ENCODE assay signal across 8 cellular contexts in the genomic region with DNA sequence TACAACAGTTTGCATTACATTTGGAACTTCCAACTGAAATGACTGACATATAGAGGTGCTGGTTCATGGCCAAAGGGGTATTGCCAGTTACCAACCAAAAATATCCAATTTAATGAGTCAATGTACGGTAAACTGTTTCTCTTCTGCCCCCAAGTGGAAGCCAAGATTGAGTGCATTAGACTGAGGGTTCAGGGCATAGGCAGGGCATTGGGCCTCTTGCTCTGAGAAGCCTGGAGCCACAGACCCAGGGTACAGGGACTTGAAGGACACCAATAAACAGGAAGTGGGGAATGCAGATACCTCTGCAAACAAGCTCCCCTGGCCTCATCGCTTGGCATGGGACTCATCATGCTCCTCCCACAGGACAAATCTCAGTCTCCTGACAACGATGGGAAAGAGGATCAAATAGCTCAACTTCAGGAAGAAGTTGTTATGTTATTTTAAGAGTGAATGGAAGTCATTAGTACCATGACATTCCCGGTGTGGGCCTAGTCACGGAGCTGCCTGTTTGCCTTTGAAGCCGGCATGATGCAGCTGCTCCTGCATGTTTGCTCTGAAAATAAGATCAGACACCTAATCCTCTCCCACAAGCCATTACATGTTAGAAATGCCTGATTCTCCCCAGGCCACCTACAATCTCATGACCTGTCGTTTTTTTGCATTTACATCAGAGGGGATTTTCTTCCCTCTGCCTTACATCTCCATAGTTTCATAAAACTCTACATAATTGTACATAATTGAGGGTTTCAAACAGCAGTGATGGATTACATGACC.
DNase-seq lines count a peak whose midpoint lies in the region; ATAC-seq and TF ChIP-seq lines count a peak whose summit lies in the region.

No MANE protein-coding gene starts in this region.

- no peak overlapping the region for H3K27ac ChIP-seq in Peyer's patch
- H3K27ac ChIP-seq in hepatocyte = peak overlapping the region; percentile 35

- no peaks in the 10 kb centered on the region for H3K79me2 ChIP-seq in hepatocyte

- no peaks in the 10 kb centered on the region for H3K36me3 Mint-ChIP-seq in activated naive CD4-positive, alpha-beta T cell treated with anti-CD3 and anti-CD28 coated beads, Interleukin-2, amount 50 U/mL, for 72 hours

- H3K36me3 ChIP-seq in Peyer's patch = no peaks in the 10 kb centered on the region
- H3K36me3 ChIP-seq in hepatocyte (replicated peaks; ENCODE audit: insufficient read depth, low read depth) = no peaks in the 10 kb centered on the region

- H3K4me1 ChIP-seq in Peyer's patch = no peaks in the 10 kb centered on the region
- peaks cover 8% of the 10 kb centered on the region for H3K4me1 ChIP-seq in hepatocyte (ENCODE audit: insufficient read depth)

- no peaks in the 10 kb centered on the region for H3K9me2 ChIP-seq in hepatocyte (replicated peaks; ENCODE audit: insufficient read depth)

- TF ChIP-seq CTCF in GM12872 (IDR thresholded peaks at IDR 0.05; ENCODE audit: insufficient read depth, low read depth, low read length) = peak; percentile 57; the same call in 2 of the 3 replicates
- peak in 4 of 6 experiments; percentile 27 to 64 (median 54) for TF ChIP-seq CTCF in Peyer's patch (IDR thresholded peaks at IDR 0.05)
- TF ChIP-seq CTCF in hepatocyte (IDR thresholded peaks at IDR 0.05; ENCODE audit: poor library complexity) = peak; percentile 61

- H3K9me3 Mint-ChIP-seq in activated naive CD4-positive, alpha-beta T cell treated with anti-CD3 and anti-CD28 coated beads, Interleukin-2, amount 50 U/mL, for 72 hours = peaks cover 7 to 13% of the 10 kb centered on the region in 2 donors

- H3K9me3 ChIP-seq in Peyer's patch (no peaks in the 10 kb centered on the region), hepatocyte (ENCODE audit: low read depth) (no peaks in the 10 kb centered on the region)

- no peak overlapping the region for H3K27ac Mint-ChIP-seq in activated naive CD4-positive, alpha-beta T cell treated with anti-CD3 and anti-CD28 coated beads, Interleukin-2, amount 50 U/mL, for 72 hours

- H3K27me3 ChIP-seq in Peyer's patch (no peaks in the 10 kb centered on the region), hepatocyte (no peaks in the 10 kb centered on the region)

- H4K20me1 ChIP-seq in hepatocyte (ENCODE audit: insufficient read depth, poor library complexity, severe bottlenecking) = no peaks in the 10 kb centered on the region

- H3K4me2 ChIP-seq in hepatocyte = no peak overlapping the region

- H2AFZ ChIP-seq in hepatocyte = peak overlapping the region; percentile 3

- peak in 1 of 3 donors; percentile 48 for DNase-seq in Peyer's patch
- peak; percentile 49 for DNase-seq in hepatocyte (ENCODE audit: low spot score)
- no peak for DNase-seq in activated naive CD4-positive, alpha-beta T cell treated with anti-CD3 and anti-CD28 coated beads, Interleukin-2, amount 50 U/mL, for 72 hours (ENCODE audit: low spot score in 2 of 2)
- no peak for DNase-seq in hippocampal formation (lab: John Stamatoyannopoulos, UW)
- no peak for DNase-seq in stimulated activated CD4-positive, alpha-beta T cell treated with anti-CD3 and anti-CD28 coated beads, Interleukin-12 subunit alpha, Interleukin-12 subunit beta, amount 100 ng/mL, for 4 hours

- H3K4me3 ChIP-seq in Peyer's patch = no peak overlapping the region
- no peak overlapping the region for H3K4me3 ChIP-seq in hepatocyte

- TF ChIP-seq POLR2A in Peyer's patch (IDR thresholded peaks at IDR 0.05) = no peak

- ATAC-seq in HG03280 (IDR thresholded peaks at IDR 0.05; ENCODE audit: unreplicated experiment) = peak; percentile 59
- no peak for ATAC-seq in activated naive CD4-positive, alpha-beta T cell treated with anti-CD3 and anti-CD28 coated beads, Interleukin-2, amount 50 U/mL, for 72 hours
- no peak for ATAC-seq in GM21447 (IDR thresholded peaks at IDR 0.05; ENCODE audit: unreplicated experiment)

- WGBS in hepatocyte (ENCODE audit: low lambda C conversion rate, missing lambda C conversion rate) = 36% methylated on average over 7 of the region's 7 CpGs
